Comparison of ENCODE assay signal across 8 cellular contexts in genomic region chr14:67695394-67695949, GRCh38. TPM values are rescaled to one million over a fixed set of nuclear protein-coding genes. Genes with fewer than 3 reads are reported as not detected.
DNase-seq lines count a peak whose midpoint lies in the region; ATAC-seq, FAIRE-seq and TF ChIP-seq lines count a peak whose summit lies in the region.

Gene RDH11, minus strand, starts transcription at chr14:67695764. Its CDS starts 61 bp downstream, at chr14:67695703.

- H3K36me3 Mint-ChIP-seq in activated T-cell treated with anti-CD3 and anti-CD28 coated beads, Interleukin-2, amount 50 U/mL, for 72 hours (ENCODE audit: insufficient read depth in 2 of 2) = peaks cover 8 to 10% of the 10 kb centered on the region in 2 donors

- no peak for TF ChIP-seq EP300 in esophagus muscularis mucosa (IDR thresholded peaks at IDR 0.05)

- TF ChIP-seq POLR2A in esophagus muscularis mucosa (IDR thresholded peaks at IDR 0.05; ENCODE audit: low read depth) = peak; percentile 57

- H3K36me3 ChIP-seq in esophagus muscularis mucosa = peaks cover 4 to 25% (median 17%) of the 10 kb centered on the region in 4 donors

- peak within 1 kb of the TSS; percentile 69 to 97 (median 90) for H3K4me3 ChIP-seq in esophagus muscularis mucosa

- WGBS in esophagus muscularis mucosa = 0% methylated on average over 15 of the region's 25 CpGs

- peak; percentile 71 for ATAC-seq in GM21717 (IDR thresholded peaks at IDR 0.05; ENCODE audit: unreplicated experiment)
- ATAC-seq in activated T-cell treated with anti-CD3 and anti-CD28 coated beads, Interleukin-2, amount 50 U/mL, for 72 hours (replicated peaks in 1 of 2) = peak; percentile 87 to 91

- DNase-seq in DMS53 (lab: John Stamatoyannopoulos, UW) = peak; percentile 93
- peak; percentile 76 for DNase-seq in KG1 (lab: John Stamatoyannopoulos, UW)
- DNase-seq in RCC 7860 (ENCODE audit: low spot score) = peak; percentile 70
- peak; percentile 82 to 87 for DNase-seq in activated T-cell treated with anti-CD3 and anti-CD28 coated beads, Interleukin-2, amount 50 U/mL, for 72 hours
- peak; percentile 95 for DNase-seq in esophagus muscularis mucosa (ENCODE audit: extremely low spot score)
- DNase-seq in myocyte (ENCODE audit: low read depth) = peak; percentile 93
- DNase-seq in stimulated activated CD8-positive, alpha-beta memory T cell treated with anti-CD3 and anti-CD28 coated beads, Interleukin-7, amount 100 ng/mL, for 48 hours (ENCODE audit: extremely low read depth in 1 of 2, low read depth in 1 of 2) = peak; percentile 50 to 82

- no peak for FAIRE-seq in RCC 7860 (lab: Jason Lieb, UNC)

- H3K27ac ChIP-seq in esophagus muscularis mucosa (replicated peaks in 1 of 4) = peak within 1 kb of the TSS; percentile 83 to 90 (median 88)

- H3K9me3 ChIP-seq in esophagus muscularis mucosa = no peaks in the 10 kb centered on the region

- peak within 1 kb of the TSS; percentile 82 for H3K27ac Mint-ChIP-seq in activated T-cell treated with anti-CD3 and anti-CD28 coated beads, Interleukin-2, amount 50 U/mL, for 72 hours

- intact Hi-C loops in esophagus muscularis mucosa (cut with DNase I) = loop anchor here (5.0 kb wide), 1 partner anchor 78 kb away; the partner anchor contains the start of gene ARG2

- no peaks in the 10 kb centered on the region for H3K27me3 Mint-ChIP-seq in activated T-cell treated with anti-CD3 and anti-CD28 coated beads, Interleukin-2, amount 50 U/mL, for 72 hours (ENCODE audit: low read depth)

- no peaks in the 10 kb centered on the region for H3K9me3 Mint-ChIP-seq in activated T-cell treated with anti-CD3 and anti-CD28 coated beads, Interleukin-2, amount 50 U/mL, for 72 hours

- no peaks in the 10 kb centered on the region for H3K27me3 ChIP-seq in esophagus muscularis mucosa

- H3K4me3 Mint-ChIP-seq in activated T-cell treated with anti-CD3 and anti-CD28 coated beads, Interleukin-2, amount 50 U/mL, for 72 hours = peak within 1 kb of the TSS; percentile 93 to 98

- no peak for TF ChIP-seq CTCF in esophagus muscularis mucosa (IDR thresholded peaks at IDR 0.05)

- peaks cover 31% of the 10 kb centered on the region for H3K4me1 Mint-ChIP-seq in activated T-cell treated with anti-CD3 and anti-CD28 coated beads, Interleukin-2, amount 50 U/mL, for 72 hours (ENCODE audit: low read depth)

- peaks cover 4 to 27% (median 23%) of the 10 kb centered on the region in 4 donors for H3K4me1 ChIP-seq in esophagus muscularis mucosa

RNA-seq across cellular contexts. Expression of gene RDH11, which starts in this region (rescaled TPM):
- total RNA-seq in activated T-cell treated with anti-CD3 and anti-CD28 coated beads, Interleukin-2, amount 50 U/mL, for 72 hours = 10 to 100 TPM; 47.4 to 49.9 TPM
- 10 to 100 TPM; 29.9 to 36.9 (median 33.6) TPM for total RNA-seq in esophagus muscularis mucosa
- 79.9 and 105 TPM in 2 replicates for total RNA-seq in myocyte
- polyA plus RNA-seq in myocyte (2012) = 64.4 TPM

Comparison
In these comparisons a context has a peak if more than half of its experiments do, and no peak if none do; other contexts are left out.
1. Peak in every context shown above with its lines: DNase-seq, ATAC-seq, H3K4me3 ChIP-seq and H3K27ac ChIP-seq.